ENCODE assay signal across 14 cellular contexts in the genomic region with DNA sequence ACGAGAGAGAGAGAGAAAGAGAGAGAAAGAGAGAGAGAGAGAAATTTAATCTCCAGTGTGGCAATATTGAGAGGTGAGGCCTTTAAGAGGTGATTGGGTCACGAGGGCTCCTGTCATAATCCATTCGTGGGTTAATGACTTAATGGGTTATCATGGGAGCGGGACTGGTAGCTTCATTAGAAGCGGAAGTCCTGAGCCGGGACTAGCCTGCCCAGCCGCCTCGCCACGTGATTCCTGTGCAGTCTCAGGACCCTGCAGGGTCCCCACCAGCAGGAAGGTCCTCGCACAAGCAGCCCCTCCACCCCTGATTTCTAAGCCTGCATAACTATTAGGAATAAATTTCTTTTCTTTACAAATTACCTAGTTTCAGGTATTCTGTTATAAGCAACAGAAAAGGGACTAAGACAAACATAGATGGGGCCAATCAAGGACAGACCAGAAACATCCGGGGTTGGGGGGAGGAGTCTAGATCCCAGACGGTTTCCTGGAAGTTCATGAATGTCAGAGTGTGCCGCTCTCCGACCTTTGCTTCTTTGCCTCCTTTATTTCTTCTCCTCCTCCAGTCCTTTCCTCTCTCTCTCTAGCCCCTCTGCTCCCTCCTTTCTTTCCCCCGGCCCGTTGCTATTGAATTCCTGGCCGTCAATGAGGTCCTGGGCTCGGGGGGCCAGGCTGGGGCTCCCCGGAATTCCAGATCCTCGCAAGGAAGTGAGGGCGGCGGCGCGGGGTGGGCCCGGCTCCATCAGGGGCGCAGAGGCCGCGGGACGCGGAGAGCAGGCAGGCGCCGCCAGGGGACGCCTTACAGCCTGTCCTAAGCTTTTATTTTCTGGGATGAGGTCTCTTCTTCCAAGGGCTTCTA.
"Had no signal": no experiment of that assay in that cellular context is flagged by ENCODE, and none has a peak within 500 bp of the region (broad histone marks: within the 10 kb centered on the region; RNA-seq: fewer than 3 reads in every experiment).

No MANE protein-coding gene starts in this region.

- H3K4me1 ChIP-seq: body of pancreas, right atrium auricular region had no signal

- H3K27ac Mint-ChIP-seq: activated B cell treated with CpG ODN at 0.5 μM for 24 hours; activated CD4-positive, alpha-beta T cell treated with anti-CD3 and anti-CD28 coated beads, Interleukin-2, amount 10 ng/mL, durations not matched to agents 24 days and 14 days; activated CD8-positive, alpha-beta T cell treated with anti-CD3 and anti-CD28 coated beads for 36 hours; activated naive CD4-positive, alpha-beta T cell treated with anti-CD3 and anti-CD28 coated beads for 36 hours; activated T-helper 2 cell treated with anti-CD3 and anti-CD28 coated beads, Interferon-gamma antibody, Interleukin-2, Interleukin-4, amounts not matched to agents 10 μg/mL and 5 μg/mL and 100 μg/mL, durations not matched to agents 14 hours and 24 hours and 36 hours; T-helper 2 cell treated with Interferon-gamma antibody and Interleukin-4, amounts not matched to agents 5 μg/mL and 100 μg/mL, for 36 hours had no signal

- H3K9me3 ChIP-seq: body of pancreas, right atrium auricular region, thoracic aorta had no signal

- H3K27me3 ChIP-seq: body of pancreas, right atrium auricular region had no signal

- ATAC-seq: activated CD8-positive, alpha-beta T cell treated with anti-CD3 and anti-CD28 coated beads for 36 hours; body of pancreas had no signal

- DNase-seq: activated B cell treated with CpG ODN at 0.5 μM for 24 hours; activated CD4-positive, alpha-beta T cell treated with anti-CD3 and anti-CD28 coated beads, Interleukin-2, amount 10 ng/mL, durations not matched to agents 24 days and 14 days; activated CD8-positive, alpha-beta T cell treated with anti-CD3 and anti-CD28 coated beads for 36 hours; activated naive CD4-positive, alpha-beta T cell treated with anti-CD3 and anti-CD28 coated beads for 36 hours; activated T-cell treated with anti-CD3 and anti-CD28 coated beads, Interleukin-2, amount 50 U/mL, for 1 hour; body of pancreas; dermis blood vessel endothelial cell; effector memory CD4-positive, alpha-beta T cell; stimulated activated CD4-positive, alpha-beta T cell treated with anti-CD3 and anti-CD28 coated beads, Interleukin-4, amount 100 ng/mL, for 1 hour had no signal

- H3K9me3 Mint-ChIP-seq: activated B cell treated with CpG ODN at 0.5 μM for 24 hours; activated CD4-positive, alpha-beta T cell treated with anti-CD3 and anti-CD28 coated beads, Interleukin-2, amount 10 ng/mL, durations not matched to agents 24 days and 14 days; activated CD8-positive, alpha-beta T cell treated with anti-CD3 and anti-CD28 coated beads for 36 hours; activated naive CD4-positive, alpha-beta T cell treated with anti-CD3 and anti-CD28 coated beads for 36 hours; activated T-helper 2 cell treated with anti-CD3 and anti-CD28 coated beads, Interferon-gamma antibody, Interleukin-2, Interleukin-4, amounts not matched to agents 10 μg/mL and 5 μg/mL and 100 μg/mL, durations not matched to agents 14 hours and 24 hours and 36 hours; T-helper 2 cell treated with Interferon-gamma antibody and Interleukin-4, amounts not matched to agents 5 μg/mL and 100 μg/mL, for 36 hours had no signal

- H3K36me3 ChIP-seq: right atrium auricular region, thoracic aorta had no signal

- H3K27ac ChIP-seq: body of pancreas, right atrium auricular region, skin epidermis, thoracic aorta had no signal

- H3K4me1 Mint-ChIP-seq: activated B cell treated with CpG ODN at 0.5 μM for 24 hours; activated CD4-positive, alpha-beta T cell treated with anti-CD3 and anti-CD28 coated beads, Interleukin-2, amount 10 ng/mL, durations not matched to agents 24 days and 14 days had no signal

- H3K4me3 ChIP-seq: body of pancreas, right atrium auricular region, skin epidermis, thoracic aorta had no signal

- H3K4me3 Mint-ChIP-seq: activated B cell treated with CpG ODN at 0.5 μM for 24 hours; activated CD4-positive, alpha-beta T cell treated with anti-CD3 and anti-CD28 coated beads, Interleukin-2, amount 10 ng/mL, durations not matched to agents 24 days and 14 days; activated CD8-positive, alpha-beta T cell treated with anti-CD3 and anti-CD28 coated beads for 36 hours; activated naive CD4-positive, alpha-beta T cell treated with anti-CD3 and anti-CD28 coated beads for 36 hours; T-helper 2 cell treated with Interferon-gamma antibody and Interleukin-4, amounts not matched to agents 5 μg/mL and 100 μg/mL, for 36 hours had no signal
